10 cellular contexts compared by ENCODE assay signal in the genomic region with DNA sequence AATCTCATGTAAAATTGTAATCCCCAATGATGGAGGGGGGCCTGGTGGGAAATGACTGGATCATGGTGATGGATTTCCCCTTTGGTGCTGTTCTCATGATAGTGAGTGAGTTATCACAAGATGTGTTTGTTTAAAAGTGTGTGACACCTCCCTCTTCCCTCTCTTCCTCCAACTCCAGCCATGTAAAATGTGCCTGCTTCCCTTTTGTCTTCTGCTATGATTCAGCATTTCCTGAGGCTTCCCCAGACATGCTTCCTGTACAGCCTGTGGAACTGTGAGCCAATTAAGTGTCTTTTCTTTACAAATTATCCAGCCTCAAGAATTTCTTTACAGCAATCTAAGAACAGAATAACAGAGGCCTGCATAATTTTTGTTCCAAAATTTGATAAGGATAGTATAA.
DNase-seq lines count a peak whose midpoint lies in the region; ATAC-seq and TF ChIP-seq lines count a peak whose summit lies in the region.
"Had no signal": no experiment of that assay in that cellular context is flagged by ENCODE, and none has a peak within 500 bp of the region (broad histone marks: within the 10 kb centered on the region; RNA-seq: fewer than 3 reads in every experiment).

No MANE protein-coding gene starts in this region.

- in situ Hi-C loops in astrocyte of the spinal cord (cut with HindIII; ENCODE audit: low sequenced_read_pairs): no loop called here

- TF ChIP-seq CTCF in astrocyte of the spinal cord (IDR thresholded peaks at IDR 0.05; ENCODE audit: low read depth, low read length) (no peak), Peyer's patch (IDR thresholded peaks at IDR 0.05) (no peak)

- no peak for TF ChIP-seq POLR2A in Peyer's patch (IDR thresholded peaks at IDR 0.05)

- no peak overlapping the region for H3K18ac ChIP-seq in neuronal stem cell (ENCODE audit: low read length)

- H3K79me1 ChIP-seq in neuronal stem cell (ENCODE audit: low read depth, low read length): no peaks in the 10 kb centered on the region

- no peak overlapping the region for H2BK120ac ChIP-seq in neuronal stem cell (ENCODE audit: low read depth, low read length)

- no peak overlapping the region for H2AK5ac ChIP-seq in neuronal stem cell (ENCODE audit: low read depth, low read length)

- H3K23ac ChIP-seq in neuronal stem cell (ENCODE audit: low read depth, low read length, poor library complexity): no peak overlapping the region

- H3K14ac ChIP-seq in neuronal stem cell (ENCODE audit: low read length): no peak overlapping the region

- no peak overlapping the region for H2AFZ ChIP-seq in neuronal stem cell (ENCODE audit: low read length)

- no peaks in the 10 kb centered on the region for H3K36me3 ChIP-seq in neuronal stem cell (replicated peaks in 1 of 2; ENCODE audit: control insufficient read depth in 2 of 2, insufficient read depth in 2 of 2, low read length in 2 of 2)
- no peaks in the 10 kb centered on the region for H3K36me3 ChIP-seq in Peyer's patch

- H3K27ac ChIP-seq in neuronal stem cell (replicated peaks; ENCODE audit: low read length): no peak overlapping the region
- H3K27ac ChIP-seq in Peyer's patch: no peak overlapping the region
- H3K27ac ChIP-seq: VCaP had no signal

- no peak overlapping the region for H4K91ac ChIP-seq in neuronal stem cell (ENCODE audit: low read depth, low read length, poor library complexity)

- DNase-seq in AML-193 (lab: John Stamatoyannopoulos, UW): peak; percentile 39 to 65
- peak; percentile 83 for DNase-seq in HT1080 (ENCODE audit: low read depth)
- DNase-seq in astrocyte of the spinal cord (ENCODE audit: low read depth, low spot score): peak; percentile 65
- DNase-seq in kidney tubule cell (ENCODE audit: low spot score): peak; percentile 76
- no peak for DNase-seq in neuronal stem cell (ENCODE audit: low spot score)
- no peak for DNase-seq in Peyer's patch
- DNase-seq in posterior vena cava (ENCODE audit: low spot score): no peak
- DNase-seq: GOT3 had no signal

- H3K27me3 ChIP-seq in neuronal stem cell (ENCODE audit: control insufficient read depth in 3 of 3, insufficient read depth in 3 of 3, low read depth in 1 of 3, low read length in 3 of 3) (no peaks in the 10 kb centered on the region), Peyer's patch (no peaks in the 10 kb centered on the region)

- H3K4ac ChIP-seq in neuronal stem cell (ENCODE audit: low read length): no peak overlapping the region

- intact Hi-C loops in posterior vena cava (cut with DNase I): loop anchor here in 1 of 2 donors (5.0 kb wide), 1 partner anchor 361 kb away; no protein-coding TSS in a partner anchor

- no peak overlapping the region for H3K4me2 ChIP-seq in neuronal stem cell (ENCODE audit: insufficient read depth, low read length, poor library complexity, severe bottlenecking)

- H3K9me3 ChIP-seq in neuronal stem cell (replicated peaks in 1 of 2; ENCODE audit: control insufficient read depth in 2 of 2, insufficient read depth in 1 of 2, low read depth in 1 of 2, low read length in 2 of 2) (peaks cover 0 to 5% of the 10 kb centered on the region in 2 donors), Peyer's patch (no peaks in the 10 kb centered on the region)

- H3K4me3 ChIP-seq in astrocyte of the spinal cord (ENCODE audit: low read depth, low read length) (no peak overlapping the region), neuronal stem cell (ENCODE audit: low read length in 2 of 2) (no peak overlapping the region), Peyer's patch (no peak overlapping the region)

- no peak overlapping the region for H2BK12ac ChIP-seq in neuronal stem cell (ENCODE audit: low read length)

- no peak overlapping the region for H2BK5ac ChIP-seq in neuronal stem cell (ENCODE audit: low read length)

- H3K4me1 ChIP-seq in neuronal stem cell (ENCODE audit: control insufficient read depth in 2 of 2, insufficient read depth in 1 of 2, low read depth in 1 of 2, low read length in 2 of 2) (peaks cover 0 to 5% of the 10 kb centered on the region in 2 donors), Peyer's patch (no peaks in the 10 kb centered on the region)

- no peak overlapping the region for H2BK15ac ChIP-seq in neuronal stem cell (ENCODE audit: low read length)

- ATAC-seq in GM19397 (IDR thresholded peaks at IDR 0.05; ENCODE audit: unreplicated experiment): no peak

- H3K9ac ChIP-seq in neuronal stem cell (ENCODE audit: low read depth, low read length, poor library complexity): no peak overlapping the region

- H4K8ac ChIP-seq in neuronal stem cell (ENCODE audit: low read depth, low read length): no peak overlapping the region

Comparison
In these comparisons a context has a peak if more than half of its experiments do, and no peak if none do; other contexts are left out.
1. DNase-seq: peak in AML-193 (2 of 2), HT1080 (single experiment), astrocyte of the spinal cord (single experiment) and kidney tubule cell (single experiment); none in neuronal stem cell (single experiment), Peyer's patch (0 of 3) and posterior vena cava (single experiment).